In the genomic region with DNA sequence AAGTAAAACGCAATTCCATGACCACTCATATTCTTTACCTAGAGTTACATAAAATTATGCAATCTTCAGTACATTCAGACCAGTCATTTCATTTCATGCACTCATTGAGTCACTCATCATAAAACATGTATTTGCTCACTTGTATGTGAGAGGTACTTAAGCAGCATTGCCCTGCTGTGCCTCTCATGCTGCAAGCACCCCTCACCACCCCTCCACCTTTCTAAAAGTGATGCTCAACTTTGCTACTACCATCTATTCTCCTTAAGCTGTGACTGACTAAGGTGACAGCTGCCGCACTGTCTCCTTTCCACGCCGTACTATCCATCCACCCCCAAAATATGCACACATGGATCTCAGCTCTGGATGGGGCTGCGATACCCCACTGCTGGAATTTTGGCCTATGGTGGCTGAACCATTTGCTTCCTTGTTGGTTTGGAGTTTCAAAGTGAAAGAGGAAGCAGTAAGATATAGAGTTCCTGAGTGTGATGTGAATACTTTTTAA, we compare ENCODE assay signal across 11 cellular contexts. TPM values are rescaled to one million over a fixed set of nuclear protein-coding genes. Genes with fewer than 3 reads are reported as not detected.
DNase-seq lines count a peak whose midpoint lies in the region; ATAC-seq and TF ChIP-seq lines count a peak whose summit lies in the region.
"Had no signal": no experiment of that assay in that cellular context is flagged by ENCODE, and none has a peak within 500 bp of the region (broad histone marks: within the 10 kb centered on the region; RNA-seq: fewer than 3 reads in every experiment).

No MANE protein-coding gene starts in this region.

- CTCF ChIA-PET in Caco-2 (lab: Charles Lee), result no interaction called here

- POLR2A ChIA-PET in Caco-2 (lab: Charles Lee), result no interaction called here

- H3K9me3 ChIP-seq in T-helper 17 cell (ENCODE audit: control insufficient read depth, low read length, poor library complexity, severe bottlenecking), result no peaks in the 10 kb centered on the region
- no peaks in the 10 kb centered on the region for H3K9me3 ChIP-seq in esophagus squamous epithelium
- H3K9me3 ChIP-seq in Caco-2, result no peaks in the 10 kb centered on the region

- H3K36me3 Mint-ChIP-seq in T-helper 17 cell (ENCODE audit: low read depth) (peaks cover 28% of the 10 kb centered on the region), Caco-2 (ENCODE audit: insufficient read depth, unreplicated experiment) (no peaks in the 10 kb centered on the region)

- WGBS in esophagus squamous epithelium, 2 donors, result 79 to 83% methylated on average over 5 of the region's 5 CpGs

- H3K4me3 ChIP-seq in esophagus squamous epithelium (no peak overlapping the region), Caco-2 (ENCODE audit: low read depth, low read length) (no peak overlapping the region)

- H3K4me1 Mint-ChIP-seq in T-helper 17 cell (peaks cover 79% of the 10 kb centered on the region), Caco-2 (ENCODE audit: low read depth, unreplicated experiment) (no peaks in the 10 kb centered on the region)

- no peaks in the 10 kb centered on the region for H3K36me3 ChIP-seq in esophagus squamous epithelium
- no peaks in the 10 kb centered on the region for H3K36me3 ChIP-seq in Caco-2 (ENCODE audit: control insufficient read depth, insufficient read depth, low read length)

- intact Hi-C loops in esophagus squamous epithelium (cut with DNase I), result no loop called here
- intact Hi-C loops in Caco-2 (cut with micrococcal nuclease; ENCODE audit: unreplicated experiment), result no loop called here

- ATAC-seq in T-helper 17 cell (no peak), GM18517 (IDR thresholded peaks at IDR 0.05; ENCODE audit: unreplicated experiment) (no peak), GM18520 (IDR thresholded peaks at IDR 0.05; ENCODE audit: unreplicated experiment) (no peak)

- TF ChIP-seq POLR2A in esophagus squamous epithelium (IDR thresholded peaks at IDR 0.05), result no peak

- H3K27me3 Mint-ChIP-seq in T-helper 17 cell (no peaks in the 10 kb centered on the region), Caco-2 (ENCODE audit: insufficient read depth, unreplicated experiment) (peaks cover 14% of the 10 kb centered on the region)

- peak overlapping the region; percentile 56 to 67 (median 60) for H3K27ac ChIP-seq in esophagus squamous epithelium

- TF ChIP-seq CTCF in esophagus squamous epithelium (IDR thresholded peaks at IDR 0.05) (no peak), Caco-2 (IDR thresholded peaks at IDR 0.05; ENCODE audit: insufficient read depth in 1 of 2, low read depth in 1 of 2, low read length in 1 of 2, severe bottlenecking in 1 of 2, unreplicated experiment in 1 of 2) (no peak)

- no peaks in the 10 kb centered on the region for H3K9me3 Mint-ChIP-seq in Caco-2 (ENCODE audit: unreplicated experiment)

- DNase-seq in stimulated activated CD4-positive, alpha-beta T cell treated with anti-CD3 and anti-CD28 coated beads, Interleukin-4, amount 100 ng/mL, for 24 hours, result peak; percentile 28
- no peak for DNase-seq in stimulated activated CD4-positive, alpha-beta T cell treated with anti-CD3 and anti-CD28 coated beads, Interleukin-2, amount 100 ng/mL, for 48 hours
- no peak for DNase-seq in T-helper 17 cell
- no peak for DNase-seq in esophagus squamous epithelium (lab: John Stamatoyannopoulos, UW)
- no peak for DNase-seq in Caco-2
- no peak for DNase-seq in glomerular visceral epithelial cell (ENCODE audit: extremely low spot score)
- DNase-seq: NCI-H226, T-helper 9 cell had no signal

- BruUV-seq in Caco-2 (replicated peaks; lab: Mats Ljungman, UMichigan), result no TSS peak

- H3K27ac Mint-ChIP-seq in T-helper 17 cell (peak overlapping the region; percentile 97), Caco-2 (ENCODE audit: unreplicated experiment) (no peak overlapping the region)
- H3K27ac Mint-ChIP-seq: progenitor cell of endocrine pancreas had no signal

- peaks cover 24 to 83% (median 45%) of the 10 kb centered on the region in 3 donors for H3K4me1 ChIP-seq in esophagus squamous epithelium
- no peaks in the 10 kb centered on the region for H3K4me1 ChIP-seq in Caco-2

- peak overlapping the region; percentile 88 for H3K4me3 Mint-ChIP-seq in T-helper 17 cell
- H3K4me3 Mint-ChIP-seq in Caco-2 (ENCODE audit: unreplicated experiment), result no peak overlapping the region

- H3K27me3 ChIP-seq in esophagus squamous epithelium, result no peaks in the 10 kb centered on the region
- H3K27me3 ChIP-seq in Caco-2 (replicated peaks; ENCODE audit: control insufficient read depth, insufficient read depth, low read length), result no peaks in the 10 kb centered on the region; the same call in 1 of the 2 replicates

RNA-seq across cellular contexts. Expression of gene ARHGAP25, which starts 7.2 kb away (rescaled TPM):
- 10 to 100 TPM; 75.6 to 90.6 TPM for total RNA-seq in T-helper 17 cell
- total RNA-seq in esophagus squamous epithelium, result 1 to 10 TPM; 3.2 to 9.0 (median 5.5) TPM
- 0.48 and 0.58 TPM in 2 replicates for total RNA-seq in Caco-2 (2022)

Comparison
In these comparisons a context has a peak if more than half of its experiments do, and no peak if none do; other contexts are left out.
1. RNA of gene ARHGAP25, which starts 7.2 kb away (total RNA-seq): 75.6 to 90.6 TPM in T-helper 17 cell; 3.2 to 9.0 TPM in esophagus squamous epithelium and 0.48 to 0.58 TPM in Caco-2; every median in the first group is over 4 times any median in the second.